ENCODE assay signal across 10 cellular contexts in genomic region chr5:80187691-80188090, GRCh38.
DNase-seq lines count a peak whose midpoint lies in the region; ATAC-seq and TF ChIP-seq lines count a peak whose summit lies in the region.
"Had no signal": no experiment of that assay in that cellular context is flagged by ENCODE, and none has a peak within 500 bp of the region (broad histone marks: within the 10 kb centered on the region; RNA-seq: fewer than 3 reads in every experiment).

No MANE protein-coding gene starts in this region.

- no peak overlapping the region for H3K23ac ChIP-seq in trophoblast cell (ENCODE audit: low read length)

- no peak overlapping the region for H2AK5ac ChIP-seq in trophoblast cell (ENCODE audit: low read length)

- no peak overlapping the region for H4K12ac ChIP-seq in trophoblast cell (ENCODE audit: low read depth, low read length)

- peak overlapping the region; percentile 35 for H3K18ac ChIP-seq in trophoblast cell (ENCODE audit: low read length)

- H4K91ac ChIP-seq in trophoblast cell (ENCODE audit: low read depth, low read length), result no peak overlapping the region

- H3K36me3 ChIP-seq in CD8-positive, alpha-beta T cell (ENCODE audit: insufficient read depth, low read length), result no peaks in the 10 kb centered on the region
- H3K36me3 ChIP-seq in trophoblast cell (ENCODE audit: control insufficient read depth in 1 of 2, insufficient read depth in 2 of 2, low read length in 2 of 2), result no peaks in the 10 kb centered on the region
- H3K36me3 ChIP-seq: esophagus muscularis mucosa had no signal

- H3K4me2 ChIP-seq in trophoblast cell (ENCODE audit: low read length), result no peak overlapping the region

- POLR2A ChIA-PET in CD8-positive, alpha-beta T cell (lab: Charles Lee), result interaction anchor here (1.1 to 7.3 kb wide), 4 partner anchors 13 to 68 kb away, joined by 4 to 59 read pairs (median 4); partner anchors contain the start of gene SERINC5

- H3K4me3 Mint-ChIP-seq in CD8-positive, alpha-beta T cell, result peak overlapping the region; percentile 71
- H3K4me3 Mint-ChIP-seq in activated naive CD8-positive, alpha-beta T cell treated with anti-CD3 and anti-CD28 coated beads, Interleukin-2, amount 50 U/mL, for 24 hours, result peak overlapping the region; percentile 18

- H4K8ac ChIP-seq in trophoblast cell (ENCODE audit: low read depth, low read length), result no peak overlapping the region

- peaks cover 86% of the 10 kb centered on the region for H3K4me1 Mint-ChIP-seq in CD8-positive, alpha-beta T cell (ENCODE audit: low read depth)
- H3K4me1 Mint-ChIP-seq in activated naive CD8-positive, alpha-beta T cell treated with anti-CD3 and anti-CD28 coated beads, Interleukin-2, amount 50 U/mL, for 24 hours, result peaks cover 88% of the 10 kb centered on the region

- peaks cover 97% of the 10 kb centered on the region for H3K4me1 ChIP-seq in CD8-positive, alpha-beta T cell (ENCODE audit: insufficient read depth, low read length)
- peaks cover 33 to 42% of the 10 kb centered on the region in 2 experiments for H3K4me1 ChIP-seq in trophoblast cell (ENCODE audit: control insufficient read depth in 1 of 2, insufficient read depth in 2 of 2, low read length in 2 of 2)

- ATAC-seq in CD8-positive, alpha-beta T cell, result no peak
- ATAC-seq in activated naive CD8-positive, alpha-beta T cell treated with anti-CD3 and anti-CD28 coated beads, Interleukin-2, amount 50 U/mL, for 24 hours, result no peak
- no peak for ATAC-seq in GM18498 (IDR thresholded peaks at IDR 0.05; ENCODE audit: unreplicated experiment)

- no peaks in the 10 kb centered on the region for H3K27me3 ChIP-seq in CD8-positive, alpha-beta T cell (ENCODE audit: insufficient read depth, low read length)
- H3K27me3 ChIP-seq in HL-60 (ENCODE audit: insufficient read depth, poor library complexity, severe bottlenecking) (no peaks in the 10 kb centered on the region), trophoblast cell (ENCODE audit: insufficient read depth, low read length) (no peaks in the 10 kb centered on the region)
- H3K27me3 ChIP-seq: esophagus muscularis mucosa had no signal

- no peaks in the 10 kb centered on the region for H3K9me3 ChIP-seq in CD8-positive, alpha-beta T cell (ENCODE audit: low read length)
- H3K9me3 ChIP-seq in trophoblast cell (ENCODE audit: insufficient read depth, low read depth, low read length), result no peaks in the 10 kb centered on the region
- H3K9me3 ChIP-seq: esophagus muscularis mucosa had no signal

- H3K27me3 Mint-ChIP-seq in CD8-positive, alpha-beta T cell (ENCODE audit: low read depth), result no peaks in the 10 kb centered on the region
- H3K27me3 Mint-ChIP-seq in activated naive CD8-positive, alpha-beta T cell treated with anti-CD3 and anti-CD28 coated beads, Interleukin-2, amount 50 U/mL, for 24 hours, result no peaks in the 10 kb centered on the region

- H3K4ac ChIP-seq in trophoblast cell (ENCODE audit: low read depth, low read length), result peak overlapping the region; percentile 33

- no peak overlapping the region for H2AFZ ChIP-seq in trophoblast cell (ENCODE audit: insufficient read depth, low read length, poor library complexity)

- peak overlapping the region; percentile 95 for H3K27ac Mint-ChIP-seq in CD8-positive, alpha-beta T cell
- peak overlapping the region; percentile 86 for H3K27ac Mint-ChIP-seq in activated naive CD8-positive, alpha-beta T cell treated with anti-CD3 and anti-CD28 coated beads, Interleukin-2, amount 50 U/mL, for 24 hours

- peaks cover 30% of the 10 kb centered on the region for H3K79me1 ChIP-seq in trophoblast cell (ENCODE audit: low read length)

- H3K9me3 Mint-ChIP-seq in CD8-positive, alpha-beta T cell, result no peaks in the 10 kb centered on the region
- no peaks in the 10 kb centered on the region for H3K9me3 Mint-ChIP-seq in activated naive CD8-positive, alpha-beta T cell treated with anti-CD3 and anti-CD28 coated beads, Interleukin-2, amount 50 U/mL, for 24 hours

- H3K9ac ChIP-seq in trophoblast cell (ENCODE audit: low read length), result no peak overlapping the region

- CTCF ChIA-PET in CD8-positive, alpha-beta T cell (lab: Charles Lee), result interaction anchor here (1.1 to 1.7 kb wide), 7 partner anchors 21 to 104 kb away, joined by 3 to 5 read pairs (median 3); no protein-coding TSS in a partner anchor

- DNase-seq in CD8-positive, alpha-beta T cell, result no peak
- no peak for DNase-seq in HL-60 (ENCODE audit: low read depth in 1 of 2, low spot score in 1 of 2)
- DNase-seq in activated naive CD8-positive, alpha-beta T cell treated with anti-CD3 and anti-CD28 coated beads, Interleukin-2, amount 50 U/mL, for 24 hours, result no peak
- DNase-seq in trophoblast cell, result no peak
- DNase-seq in DMS153 treated with DMSO at 0.1 percent for 48 hours (lab: John Stamatoyannopoulos, UW; ENCODE audit: unreplicated experiment), result no peak
- DNase-seq in SW480 (ENCODE audit: low spot score), result no peak
- DNase-seq: HCEC 1CT, Kasumi-1 had no signal

- peak overlapping the region; percentile 43 for H3K27ac ChIP-seq in CD8-positive, alpha-beta T cell (ENCODE audit: low read depth, low read length)
- H3K27ac ChIP-seq in HL-60 (replicated peaks), result peak overlapping the region; percentile 85
- no peak overlapping the region for H3K27ac ChIP-seq in trophoblast cell (ENCODE audit: low read depth, low read length)
- H3K27ac ChIP-seq: esophagus muscularis mucosa had no signal

- H2BK5ac ChIP-seq in trophoblast cell (ENCODE audit: low read depth, low read length, poor library complexity), result no peak overlapping the region

- no peak overlapping the region for H2BK12ac ChIP-seq in trophoblast cell (ENCODE audit: low read length)

- no peak overlapping the region for H3K14ac ChIP-seq in trophoblast cell (ENCODE audit: low read length)

- no peak overlapping the region for H2BK120ac ChIP-seq in trophoblast cell (ENCODE audit: insufficient read depth, low read length, poor library complexity)

- intact Hi-C loops in CD8-positive, alpha-beta T cell (cut with DNase I, micrococcal nuclease), result loop anchor here in 1 of 2 experiments (5.0 kb wide), 1 partner anchor 35 kb away; no protein-coding TSS in a partner anchor

- no peak for TF ChIP-seq CTCF in CD8-positive, alpha-beta T cell (IDR thresholded peaks at IDR 0.05)
- TF ChIP-seq CTCF in HL-60 (IDR thresholded peaks at IDR 0.05; ENCODE audit: insufficient read depth, low read length), result no peak

- no CpG with 5 or more reads among the region's 6 CpGs for WGBS in trophoblast cell (ENCODE audit: extremely low coverage, insufficient coverage, insufficient read length)

- H3K79me2 ChIP-seq in trophoblast cell (ENCODE audit: control insufficient read depth, insufficient read depth, low read length, poor library complexity), result peaks cover 11% of the 10 kb centered on the region

- H3K4me3 ChIP-seq in CD8-positive, alpha-beta T cell (ENCODE audit: low read depth, low read length), result no peak overlapping the region
- H3K4me3 ChIP-seq in HL-60 (replicated peaks; ENCODE audit: insufficient read depth, low read length) (no peak overlapping the region), trophoblast cell (ENCODE audit: low read depth, low read length) (no peak overlapping the region)
- H3K4me3 ChIP-seq: esophagus muscularis mucosa had no signal

- H3K36me3 Mint-ChIP-seq in CD8-positive, alpha-beta T cell, result peaks cover 21% of the 10 kb centered on the region
- no peaks in the 10 kb centered on the region for H3K36me3 Mint-ChIP-seq in activated naive CD8-positive, alpha-beta T cell treated with anti-CD3 and anti-CD28 coated beads, Interleukin-2, amount 50 U/mL, for 24 hours (ENCODE audit: low read depth)
